Comparison of ENCODE assay signal across 1 cellular context in genomic region chr13:40552895-40553294, GRCh38.
TF ChIP-seq lines count a peak whose summit lies in the region.

No MANE protein-coding gene starts in this region.

TF ChIP-seq in HepG2, 621 proteins besides CTCF, POLR2A, EP300 and RAD21 (continued from another document):
- TF ChIP-seq ZEB1 (IDR thresholded peaks at IDR 0.05; ENCODE audit: insufficient replicate concordance, low read depth) = peak; percentile 20
- TF ChIP-seq GABPA (IDR thresholded peaks at IDR 0.05; ENCODE audit: low read depth, low read length) = no peak
- no peak for TF ChIP-seq GABPA (CRISPR knock-in tag; IDR thresholded peaks at IDR 0.05; ENCODE audit: low read depth)
- peak; percentile 39; the same call in 1 of the 2 replicates for TF ChIP-seq MED1 (CRISPR knock-in tag; IDR thresholded peaks at IDR 0.05)
- TF ChIP-seq PRDM10 (CRISPR knock-in tag; IDR thresholded peaks at IDR 0.05; ENCODE audit: low read depth) = 0 out of 2 replicates have a peak, but pooled peaks have one; percentile 29
- TF ChIP-seq ZBTB3 (CRISPR knock-in tag; IDR thresholded peaks at IDR 0.05; ENCODE audit: borderline replicate concordance, low read depth) = no peak
- no peak for TF ChIP-seq HCFC1 (IDR thresholded peaks at IDR 0.05; ENCODE audit: low read depth, low read length)
- TF ChIP-seq CEBPB (IDR thresholded peaks at IDR 0.05; ENCODE audit: borderline replicate concordance, low read depth, low read length) = peak; percentile 61
- peak; percentile 19 for TF ChIP-seq RBM22 (optimal IDR thresholded peaks at IDR 0.05; ENCODE audit: low read length)
- TF ChIP-seq TFAP4 (IDR thresholded peaks at IDR 0.05; ENCODE audit: borderline replicate concordance, low read depth) = peak; percentile 20; the same call in 1 of the 2 replicates
- TF ChIP-seq ZNF460 (CRISPR knock-in tag; IDR thresholded peaks at IDR 0.05; ENCODE audit: borderline replicate concordance) = peak; percentile 91
- TF ChIP-seq MYC (CRISPR knock-in tag; IDR thresholded peaks at IDR 0.05; ENCODE audit: borderline replicate concordance) = no peak
- peak; percentile 85 for TF ChIP-seq TEAD3 (CRISPR knock-in tag; optimal IDR thresholded peaks at IDR 0.05; ENCODE audit: borderline replicate concordance)
- peak; percentile 52; the same call in 1 of the 2 replicates for TF ChIP-seq FOXK1 (CRISPR knock-in tag; IDR thresholded peaks at IDR 0.05; ENCODE audit: borderline replicate concordance, low read depth)
- 0 out of 2 replicates have a peak, but pooled peaks have one; percentile 7 for TF ChIP-seq ATF7 (IDR thresholded peaks at IDR 0.05)
- no peak for TF ChIP-seq ATF7 (CRISPR knock-in tag; IDR thresholded peaks at IDR 0.05)
- TF ChIP-seq ZNF552 (CRISPR knock-in tag; IDR thresholded peaks at IDR 0.05; ENCODE audit: borderline replicate concordance) = no peak
- TF ChIP-seq ZNF788 (CRISPR knock-in tag; IDR thresholded peaks at IDR 0.05; ENCODE audit: borderline replicate concordance) = no peak
- peak; percentile 32; the same call in 1 of the 2 replicates for TF ChIP-seq CEBPG (CRISPR knock-in tag; IDR thresholded peaks at IDR 0.05)
- peak; percentile 51; the same call in 1 of the 2 replicates for TF ChIP-seq SOX5 (CRISPR knock-in tag; IDR thresholded peaks at IDR 0.05; ENCODE audit: borderline replicate concordance)
- TF ChIP-seq ZNF382 (CRISPR knock-in tag; IDR thresholded peaks at IDR 0.05; ENCODE audit: borderline replicate concordance) = no peak
- TF ChIP-seq PRDM4 (CRISPR knock-in tag; IDR thresholded peaks at IDR 0.05; ENCODE audit: borderline replicate concordance) = no peak
- no peak for TF ChIP-seq SOX6 (IDR thresholded peaks at IDR 0.05)
- peak; percentile 74 for TF ChIP-seq SOX6 (CRISPR knock-in tag; IDR thresholded peaks at IDR 0.05)
- no peak for TF ChIP-seq POGK (CRISPR knock-in tag; conservative IDR thresholded peaks at IDR 0.05)
- TF ChIP-seq FOXA3 (CRISPR knock-in tag; IDR thresholded peaks at IDR 0.05) = 0 out of 2 replicates have a peak, but pooled peaks have one; percentile 6
- peak; percentile 27; the same call in 1 of the 2 replicates for TF ChIP-seq ZNF644 (CRISPR knock-in tag; IDR thresholded peaks at IDR 0.05; ENCODE audit: low read depth)
- TF ChIP-seq BCLAF1 (IDR thresholded peaks at IDR 0.05) = no peak
- TF ChIP-seq ARID5B (CRISPR knock-in tag; IDR thresholded peaks at IDR 0.05) = peak; percentile 23; the same call in 1 of the 2 replicates
- no peak for TF ChIP-seq ZSCAN25 (CRISPR knock-in tag; IDR thresholded peaks at IDR 0.05)
- peak; percentile 40 for TF ChIP-seq FOSL2 (CRISPR knock-in tag; IDR thresholded peaks at IDR 0.05)
- peak; percentile 35; the same call in 1 of the 2 replicates for TF ChIP-seq SAP130 (CRISPR knock-in tag; IDR thresholded peaks at IDR 0.05; ENCODE audit: low read depth)
- no peak for TF ChIP-seq TFDP1 (CRISPR knock-in tag; IDR thresholded peaks at IDR 0.05; ENCODE audit: borderline replicate concordance)
- no peak for TF ChIP-seq ZNF691 (CRISPR knock-in tag; IDR thresholded peaks at IDR 0.05; ENCODE audit: borderline replicate concordance, low read depth)
- no peak for TF ChIP-seq FOXP1 (IDR thresholded peaks at IDR 0.05)
- peak; percentile 56; the same call in 1 of the 2 replicates for TF ChIP-seq FOXP1 (CRISPR knock-in tag; IDR thresholded peaks at IDR 0.05)
- TF ChIP-seq DNMT3B (CRISPR knock-in tag; conservative IDR thresholded peaks at IDR 0.05) = no peak
